Comparison of ENCODE assay signal across 16 cellular contexts in the genomic region with DNA sequence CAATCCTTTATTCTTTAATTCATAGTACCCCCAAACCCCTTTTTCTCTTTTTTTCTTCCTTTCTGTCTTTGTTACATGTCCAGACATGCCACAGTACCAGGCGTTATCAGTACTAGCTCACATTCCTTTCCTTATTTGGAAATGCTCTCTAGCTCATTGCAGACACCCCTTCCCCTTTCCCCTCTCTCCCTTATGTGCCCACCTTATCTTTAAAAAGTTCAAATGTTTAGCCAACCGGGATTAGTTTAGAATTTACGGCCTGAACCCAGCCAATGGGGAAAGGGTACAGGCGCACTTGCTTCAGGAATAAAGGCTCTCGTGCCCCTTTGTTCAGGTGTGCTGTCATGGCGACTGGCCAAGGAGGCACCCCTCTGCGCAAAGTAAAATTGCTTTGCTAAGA. TPM values are rescaled to one million over a fixed set of nuclear protein-coding genes. Genes with fewer than 3 reads are reported as not detected.
A peak's percentile ranks its signal among the peaks of the same experiment; 100 is the strongest.
DNase-seq lines count a peak whose midpoint lies in the region; ATAC-seq and TF ChIP-seq lines count a peak whose summit lies in the region.
"Had no signal": no experiment of that assay in that cellular context is flagged by ENCODE, and none has a peak within 500 bp of the region (broad histone marks: within the 10 kb centered on the region; RNA-seq: fewer than 3 reads in every experiment).

No MANE protein-coding gene starts in this region.

- no peaks in the 10 kb centered on the region for H3K27me3 ChIP-seq in Caco-2 (replicated peaks; ENCODE audit: control insufficient read depth, insufficient read depth, low read length)
- H3K27me3 ChIP-seq: MG63 had no signal

- peak overlapping the region; percentile 67 for H3K27ac Mint-ChIP-seq in Caco-2 (ENCODE audit: unreplicated experiment)
- H3K27ac Mint-ChIP-seq in nephron, result peak overlapping the region; percentile 34 to 80 (median 70)
- H3K27ac Mint-ChIP-seq: CD8-positive, alpha-beta T cell had no signal

- POLR2A ChIA-PET in Caco-2 (lab: Charles Lee), result interaction anchor here (0.5 kb wide), 1 partner anchor 73 kb away, joined by 3 read pairs; no protein-coding TSS in a partner anchor

- H3K9me3 ChIP-seq in Caco-2, result peaks cover 12% of the 10 kb centered on the region
- H3K9me3 ChIP-seq: MG63 had no signal

- CTCF ChIA-PET in Caco-2 (lab: Charles Lee), result no interaction called here

- TF ChIP-seq CTCF in Caco-2 (IDR thresholded peaks at IDR 0.05; ENCODE audit: insufficient read depth in 1 of 2, low read depth in 1 of 2, low read length in 1 of 2, severe bottlenecking in 1 of 2, unreplicated experiment in 1 of 2) (no peak), nephron (IDR thresholded peaks at IDR 0.05; ENCODE audit: unreplicated experiment in 3 of 3) (no peak)

- H3K27me3 Mint-ChIP-seq in Caco-2 (ENCODE audit: insufficient read depth, unreplicated experiment) (no peaks in the 10 kb centered on the region), nephron (ENCODE audit: low read depth) (peaks cover 5% of the 10 kb centered on the region)

- in situ Hi-C loops in KBM-7 (cut with MboI; ENCODE audit: low pct_unique_long_range_greater_than_20kb, low sequenced_read_pairs), result no loop called here

- ATAC-seq in GM18870 (IDR thresholded peaks at IDR 0.05; ENCODE audit: unreplicated experiment) (no peak), GM19324 (IDR thresholded peaks at IDR 0.05; ENCODE audit: low FRiP score, unreplicated experiment) (no peak), HG02678 (IDR thresholded peaks at IDR 0.05; ENCODE audit: unreplicated experiment) (no peak), HG03460 (IDR thresholded peaks at IDR 0.05; ENCODE audit: unreplicated experiment) (no peak)
- ATAC-seq: CD8-positive, alpha-beta T cell; left colon had no signal

- H3K4me1 Mint-ChIP-seq in Caco-2 (ENCODE audit: low read depth, unreplicated experiment) (peaks cover 23% of the 10 kb centered on the region), nephron (peaks cover 40% of the 10 kb centered on the region)

- intact Hi-C loops in Caco-2 (cut with micrococcal nuclease; ENCODE audit: unreplicated experiment), result loop anchor here (2.0 kb wide), 1 partner anchor 26 kb away; no protein-coding TSS in a partner anchor

- peaks cover 25% of the 10 kb centered on the region for H3K36me3 Mint-ChIP-seq in Caco-2 (ENCODE audit: insufficient read depth, unreplicated experiment)
- H3K36me3 Mint-ChIP-seq in nephron (ENCODE audit: low read depth), result no peaks in the 10 kb centered on the region

- H3K4me3 ChIP-seq in Caco-2 (ENCODE audit: low read depth, low read length), result no peak overlapping the region
- H3K4me3 ChIP-seq: coronary artery, MG63 had no signal

- peak; percentile 36 for TF ChIP-seq POLR2A in erythroblast (IDR thresholded peaks at IDR 0.05; ENCODE audit: low read length)

- H3K4me1 ChIP-seq in Caco-2, result peaks cover 19% of the 10 kb centered on the region

- H3K4me3 Mint-ChIP-seq in Caco-2 (ENCODE audit: unreplicated experiment) (peak overlapping the region; percentile 11), nephron (no peak overlapping the region)
- H3K4me3 Mint-ChIP-seq: CD8-positive, alpha-beta T cell had no signal

- H3K9me3 Mint-ChIP-seq in Caco-2 (ENCODE audit: unreplicated experiment) (peaks cover 31% of the 10 kb centered on the region), nephron (no peaks in the 10 kb centered on the region)
- H3K9me3 Mint-ChIP-seq: CD8-positive, alpha-beta T cell had no signal

- BruUV-seq in Caco-2 (replicated peaks; lab: Mats Ljungman, UMichigan), result no TSS peak

- DNase-seq in Caco-2 (peak; percentile 48 to 68), KBM-7 (peak; percentile 33), erythroblast (lab: John Stamatoyannopoulos, UW) (peak; percentile 56 to 66)
- DNase-seq: activated naive CD4-positive, alpha-beta T cell treated with Interleukin-2 at 50 U/mL for 16 hours; CD8-positive, alpha-beta T cell; foreskin melanocyte; left colon; MG63; stimulated activated CD4-positive, alpha-beta T cell treated with anti-CD3 and anti-CD28 coated beads, Interleukin-2, amount 100 ng/mL, for 48 hours; stimulated activated naive CD4-positive, alpha-beta T cell had no signal

- H3K36me3 ChIP-seq in Caco-2 (ENCODE audit: control insufficient read depth, insufficient read depth, low read length), result no peaks in the 10 kb centered on the region
- H3K36me3 ChIP-seq: MG63 had no signal

RNA-seq across cellular contexts. Expression of a gene that starts 11.9 kb away (rescaled TPM):
- total RNA-seq in Caco-2 (2022), result 4.3 and 5.0 TPM in 2 replicates

RNA-seq across cellular contexts. Expression of a gene that starts 60.0 kb away (rescaled TPM):
- 12.2 and 18.7 TPM in 2 replicates for total RNA-seq in Caco-2 (2022)
